In the genomic region with DNA sequence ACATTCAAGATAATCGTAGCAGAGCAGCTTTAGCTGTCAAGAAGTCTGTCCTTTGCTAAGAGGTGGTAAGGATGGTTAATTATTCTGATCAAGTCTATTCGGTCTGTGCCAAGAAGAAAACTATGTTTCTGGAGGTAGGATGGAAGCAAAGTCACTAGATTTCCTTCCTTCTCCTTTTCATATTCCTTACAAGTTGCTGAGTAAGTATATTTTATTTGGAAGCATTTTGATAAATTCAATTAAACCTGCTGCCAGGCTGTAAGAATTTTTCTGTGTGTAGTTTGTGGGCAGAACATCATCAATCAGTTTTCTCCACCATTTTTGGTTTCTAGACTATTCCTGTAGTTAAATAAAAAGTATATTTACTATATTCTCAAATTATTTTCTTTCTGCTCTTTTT, we compare ENCODE assay signal across 24 cellular contexts.
DNase-seq lines count a peak whose midpoint lies in the region; ATAC-seq, FAIRE-seq and TF ChIP-seq lines count a peak whose summit lies in the region.
"Had no signal": no experiment of that assay in that cellular context is flagged by ENCODE, and none has a peak within 500 bp of the region (broad histone marks: within the 10 kb centered on the region; RNA-seq: fewer than 3 reads in every experiment).

No MANE protein-coding gene starts in this region.

- no peak overlapping the region for H3K27ac Mint-ChIP-seq in activated CD4-positive, alpha-beta memory T cell treated with anti-CD3 and anti-CD28 coated beads for 36 hours
- H3K27ac Mint-ChIP-seq: CD14-positive monocyte; CD4-positive, alpha-beta memory T cell; CD4-positive, CD25-positive, alpha-beta regulatory T cell; CD8-positive, alpha-beta memory T cell had no signal

- no peak overlapping the region for H3K27ac ChIP-seq in HepG2 (ENCODE audit: extremely low read length, insufficient read depth, low read length)
- no peak overlapping the region for H3K27ac ChIP-seq in right lobe of liver
- H3K27ac ChIP-seq in SK-N-MC: peak overlapping the region; percentile 34; the same call in 1 of the 2 replicates
- H3K27ac ChIP-seq in aorta (ENCODE audit: low read depth in 1 of 2, low read length in 2 of 2): no peak overlapping the region
- H3K27ac ChIP-seq: 22Rv1, BLaER1 had no signal

- 0 out of 2 replicates have a peak, but pooled peaks cover 6% of the 10 kb centered on the region for H3K9me3 ChIP-seq in HepG2 (ENCODE audit: low read length)
- H3K9me3 ChIP-seq in right lobe of liver: no peaks in the 10 kb centered on the region
- H3K9me3 ChIP-seq in SK-N-MC (ENCODE audit: low read depth, low read length): no peaks in the 10 kb centered on the region
- H3K9me3 ChIP-seq in aorta (ENCODE audit: control insufficient read depth, low read length): no peaks in the 10 kb centered on the region
- H3K9me3 ChIP-seq: BE2C, BLaER1 had no signal

- no peaks in the 10 kb centered on the region for H3K27me3 ChIP-seq in HepG2 (ENCODE audit: control insufficient read depth in 1 of 2, insufficient read depth in 2 of 2, low read length in 2 of 2)
- no peaks in the 10 kb centered on the region for H3K27me3 ChIP-seq in right lobe of liver
- no peaks in the 10 kb centered on the region for H3K27me3 ChIP-seq in aorta (ENCODE audit: control insufficient read depth in 1 of 2, insufficient read depth in 2 of 2, low read length in 1 of 2)
- H3K27me3 ChIP-seq: BE2C, BLaER1 had no signal

- no peak overlapping the region for H3K4me3 ChIP-seq in HepG2 (replicated peaks in 1 of 3; ENCODE audit: insufficient read depth in 1 of 3, low read depth in 2 of 3, low read length in 3 of 3)
- no peak overlapping the region for H3K4me3 ChIP-seq in right lobe of liver
- H3K4me3 ChIP-seq in SK-N-MC: no peak overlapping the region
- H3K4me3 ChIP-seq in aorta (ENCODE audit: low read length in 2 of 2): no peak overlapping the region
- H3K4me3 ChIP-seq: BLaER1, GM12878 had no signal

- no peak for TF ChIP-seq RAD21 in HepG2 (CRISPR knock-in tag; IDR thresholded peaks at IDR 0.05)

- H3K27me3 Mint-ChIP-seq in activated CD4-positive, alpha-beta memory T cell treated with anti-CD3 and anti-CD28 coated beads for 36 hours: no peaks in the 10 kb centered on the region
- H3K27me3 Mint-ChIP-seq: CD4-positive, alpha-beta memory T cell; CD4-positive, CD25-positive, alpha-beta regulatory T cell; CD8-positive, alpha-beta memory T cell had no signal

- H3K36me3 ChIP-seq in HepG2 (replicated peaks in 1 of 2; ENCODE audit: control insufficient read depth in 1 of 2, insufficient read depth in 2 of 2, low read length in 2 of 2) (no peaks in the 10 kb centered on the region), right lobe of liver (no peaks in the 10 kb centered on the region), SK-N-MC (ENCODE audit: insufficient read depth, low read length) (no peaks in the 10 kb centered on the region), aorta (ENCODE audit: control insufficient read depth in 1 of 2, insufficient read depth in 2 of 2, low read length in 1 of 2) (no peaks in the 10 kb centered on the region)
- H3K36me3 ChIP-seq: BE2C, BLaER1 had no signal

- no peak overlapping the region for H3K4me3 Mint-ChIP-seq in activated CD4-positive, alpha-beta memory T cell treated with anti-CD3 and anti-CD28 coated beads for 36 hours
- H3K4me3 Mint-ChIP-seq: CD14-positive monocyte; CD4-positive, alpha-beta memory T cell; CD4-positive, CD25-positive, alpha-beta regulatory T cell; CD8-positive, alpha-beta memory T cell had no signal

- TF ChIP-seq POLR2A in HepG2 (IDR thresholded peaks at IDR 0.05; ENCODE audit: insufficient read depth in 1 of 2, low read depth in 2 of 2, low read length in 2 of 2) (no peak), right lobe of liver (IDR thresholded peaks at IDR 0.05) (no peak)

- DNase-seq in HepG2 (ENCODE audit: low spot score) (no peak), right lobe of liver (no peak), SK-N-MC (ENCODE audit: low read depth, low spot score) (no peak), aorta (no peak)
- no peak for DNase-seq in activated CD4-positive, alpha-beta memory T cell treated with anti-CD3 and anti-CD28 coated beads for 36 hours
- DNase-seq: ACHN; BE2C; C1 segment of cervical spinal cord; CD4-positive, alpha-beta memory T cell; CD4-positive, CD25-positive, alpha-beta regulatory T cell; CD8-positive, alpha-beta memory T cell; COR-L47; DMS153; DMS53; DMS79; DND-41; EL; GDM1 had no signal

- intact Hi-C loops in HepG2 (cut with micrococcal nuclease; ENCODE audit: unreplicated experiment): no loop called here
- intact Hi-C loops in right lobe of liver (cut with DNase I): no loop called here
- intact Hi-C loops in aorta (cut with DNase I): no loop called here
- intact Hi-C loops in activated CD4-positive, alpha-beta memory T cell treated with anti-CD3 and anti-CD28 coated beads for 36 hours (cut with micrococcal nuclease): no loop called here

- H3K36me3 Mint-ChIP-seq in activated CD4-positive, alpha-beta memory T cell treated with anti-CD3 and anti-CD28 coated beads for 36 hours: no peaks in the 10 kb centered on the region
- H3K36me3 Mint-ChIP-seq: CD14-positive monocyte had no signal

- CTCF ChIA-PET in HepG2 (lab: Yijun Ruan, JAX; ENCODE audit: low intra/inter-chr PET ratio, low total read pairs): no interaction called here
- CTCF ChIA-PET in activated CD4-positive, alpha-beta memory T cell treated with anti-CD3 and anti-CD28 coated beads for 36 hours (lab: Charles Lee): no interaction called here

- H3K4me1 ChIP-seq in HepG2 (ENCODE audit: insufficient read depth, low read length) (no peaks in the 10 kb centered on the region), right lobe of liver (peaks cover 0 to 2% (median 0%) of the 10 kb centered on the region in 4 donors), aorta (ENCODE audit: control insufficient read depth in 1 of 2, insufficient read depth in 2 of 2, low read length in 2 of 2) (no peaks in the 10 kb centered on the region)
- H3K4me1 ChIP-seq: BLaER1 had no signal

- no peaks in the 10 kb centered on the region for H3K9me3 Mint-ChIP-seq in activated CD4-positive, alpha-beta memory T cell treated with anti-CD3 and anti-CD28 coated beads for 36 hours

- WGBS in HepG2 (ENCODE audit: low lambda C conversion rate): 2% methylated on average over 2 of the region's 2 CpGs
- 65% methylated on average over 2 of the region's 2 CpGs for WGBS in right lobe of liver (ENCODE audit: insufficient coverage, low coverage, low lambda C conversion rate, missing lambda C conversion rate)
- WGBS in aorta, 2 donors: 66 to 80% methylated on average over 2 of the region's 2 CpGs

- H3K4me2 ChIP-seq in HepG2 (ENCODE audit: low read depth, low read length): no peak overlapping the region
- H3K4me2 ChIP-seq: BLaER1 had no signal

- no peak for FAIRE-seq in HepG2 (lab: Jason Lieb, UNC)
- FAIRE-seq: GM12878, GM12892, GM18507 had no signal

- H3K9ac ChIP-seq in HepG2 (ENCODE audit: insufficient read depth, low read depth, low read length): no peak overlapping the region
- H3K9ac ChIP-seq in SK-N-MC (ENCODE audit: insufficient read length): no peak overlapping the region
- H3K9ac ChIP-seq: BLaER1 had no signal

- no peak for TF ChIP-seq EP300 in HepG2 (IDR thresholded peaks at IDR 0.05; ENCODE audit: low read depth in 2 of 2, low read length in 2 of 2)
- no peak for TF ChIP-seq EP300 in HepG2 (CRISPR knock-in tag; IDR thresholded peaks at IDR 0.05; ENCODE audit: borderline replicate concordance)

- no peaks in the 10 kb centered on the region for H3K79me2 ChIP-seq in HepG2 (ENCODE audit: insufficient read depth, low read length)

- H3K4me1 Mint-ChIP-seq in activated CD4-positive, alpha-beta memory T cell treated with anti-CD3 and anti-CD28 coated beads for 36 hours (ENCODE audit: low read depth): no peaks in the 10 kb centered on the region
- H3K4me1 Mint-ChIP-seq: CD14-positive monocyte; CD4-positive, alpha-beta memory T cell; CD4-positive, CD25-positive, alpha-beta regulatory T cell; CD8-positive, alpha-beta memory T cell had no signal

- no TSS peak for BruUV-seq in HepG2 (replicated peaks; lab: Mats Ljungman, UMichigan)

- TF ChIP-seq CTCF in HepG2 (CRISPR knock-in tag; IDR thresholded peaks at IDR 0.05): no peak
- no peak for TF ChIP-seq CTCF in right lobe of liver (IDR thresholded peaks at IDR 0.05)

- no peak for ATAC-seq in HepG2
- no peak for ATAC-seq in right lobe of liver
- no peak for ATAC-seq in aorta (ENCODE audit: low FRiP score)
- ATAC-seq: GM12878 had no signal

- in situ Hi-C loops in HepG2 (cut with HindIII; ENCODE audit: extremely low pct_ligation_motif_present, low pct_unique_long_range_greater_than_20kb): no loop called here

- no peak overlapping the region for H2AFZ ChIP-seq in HepG2 (ENCODE audit: low read length)

- H4K20me1 ChIP-seq in HepG2 (ENCODE audit: insufficient read depth, low read length): no peaks in the 10 kb centered on the region
- H4K20me1 ChIP-seq: BLaER1 had no signal

- POLR2A ChIA-PET in HepG2 (lab: Yijun Ruan, JAX): no interaction called here
- POLR2A ChIA-PET in activated CD4-positive, alpha-beta memory T cell treated with anti-CD3 and anti-CD28 coated beads for 36 hours (lab: Charles Lee): no interaction called here

TF ChIP-seq in HepG2, 621 proteins besides CTCF, POLR2A, EP300 and RAD21 (continues in another document):
- peak; percentile 59; the same call in 1 of the 2 replicates for TF ChIP-seq MAFF (IDR thresholded peaks at IDR 0.05; ENCODE audit: low read depth, low read length)
